In the genomic region with DNA sequence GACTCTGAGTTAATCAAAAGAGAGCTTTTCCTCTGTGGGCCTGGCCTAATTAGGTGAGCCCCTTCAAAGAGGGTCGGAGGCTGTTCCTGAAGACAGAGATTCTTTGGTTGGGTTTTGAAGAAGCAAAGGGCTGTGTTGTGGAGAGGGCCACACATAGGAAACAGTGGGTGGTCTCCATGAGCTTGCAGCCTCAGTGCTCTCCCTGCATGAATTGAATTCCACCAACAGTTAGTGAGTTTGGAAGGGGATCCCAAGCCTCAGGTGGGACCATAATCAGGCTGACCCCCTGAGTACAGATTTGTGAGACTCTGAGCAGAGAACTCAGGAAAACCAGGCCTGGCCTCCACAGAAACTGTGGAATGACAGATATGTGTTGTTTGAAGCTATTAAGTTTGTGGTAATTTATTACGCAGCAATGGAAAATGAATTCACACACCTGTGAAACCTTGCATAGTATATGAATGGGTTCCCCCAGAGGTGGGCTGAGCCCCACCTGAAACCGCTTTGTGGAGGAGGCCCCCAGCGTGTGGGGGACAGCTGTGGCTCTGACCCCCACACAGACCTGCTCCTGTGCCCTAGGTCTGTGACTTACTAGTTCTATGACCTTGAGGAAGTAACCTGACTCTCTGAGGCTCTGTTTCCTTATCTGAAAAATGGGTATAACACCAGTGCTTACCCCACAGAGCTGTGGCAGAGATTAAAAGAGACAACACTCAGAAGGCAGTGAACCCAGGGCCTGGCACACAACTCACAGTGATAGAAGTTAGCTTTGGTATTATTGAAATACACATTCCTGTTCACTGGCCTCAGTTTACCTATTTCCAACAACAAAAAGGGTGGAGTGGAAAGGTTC, we compare ENCODE assay signal across 26 cellular contexts.
A peak's percentile ranks its signal among the peaks of the same experiment; 100 is the strongest.
DNase-seq lines count a peak whose midpoint lies in the region; ATAC-seq and TF ChIP-seq lines count a peak whose summit lies in the region.
"Had no signal": no experiment of that assay in that cellular context is flagged by ENCODE, and none has a peak within 500 bp of the region (broad histone marks: within the 10 kb centered on the region; RNA-seq: fewer than 3 reads in every experiment).

No MANE protein-coding gene starts in this region.

- peaks cover 83% of the 10 kb centered on the region for H3K4me1 Mint-ChIP-seq in activated T-cell treated with anti-CD3 and anti-CD28 coated beads, Interleukin-2, amount 50 U/mL, for 24 hours (ENCODE audit: low read depth)
- peaks cover 82% of the 10 kb centered on the region for H3K4me1 Mint-ChIP-seq in activated T-cell treated with anti-CD3 and anti-CD28 coated beads, Interleukin-2, amount 50 U/mL, for 72 hours (ENCODE audit: low read depth)
- peaks cover 78% of the 10 kb centered on the region for H3K4me1 Mint-ChIP-seq in activated naive CD8-positive, alpha-beta T cell treated with anti-CD3 and anti-CD28 coated beads, Interleukin-2, amount 50 U/mL, for 24 hours

- H3K4me3 ChIP-seq in mesendoderm (ENCODE audit: low read length) (no peak overlapping the region), stomach (no peak overlapping the region), foreskin fibroblast (ENCODE audit: low read depth in 1 of 2, low read length in 2 of 2) (no peak overlapping the region)
- H3K4me3 ChIP-seq: left ventricle myocardium inferior, sigmoid colon had no signal

- no peak overlapping the region for H3K23ac ChIP-seq in mesendoderm (ENCODE audit: low read length)

- no peak overlapping the region for H4K5ac ChIP-seq in mesendoderm (ENCODE audit: low read length)

- H3K27ac ChIP-seq in mesendoderm (ENCODE audit: low read depth, low read length) (no peak overlapping the region), stomach (peak overlapping the region; percentile 51 to 89 (median 60)), RWPE1 (no peak overlapping the region)
- H3K27ac ChIP-seq: left ventricle myocardium inferior, sigmoid colon had no signal

- no peak for TF ChIP-seq POLR2A in stomach (IDR thresholded peaks at IDR 0.05)

- no CpG with 5 or more reads among the region's 4 CpGs for WGBS in mesendoderm (ENCODE audit: extremely low coverage, insufficient coverage, low lambda C conversion rate)
- WGBS in stomach, 5 donors: 56 to 66% (median 63%) methylated on average over 4 of the region's 4 CpGs

- no peak overlapping the region for H2BK15ac ChIP-seq in mesendoderm (replicated peaks; ENCODE audit: low read depth)

- peaks cover 53% of the 10 kb centered on the region for H3K36me3 Mint-ChIP-seq in activated T-cell treated with anti-CD3 and anti-CD28 coated beads, Interleukin-2, amount 50 U/mL, for 24 hours (ENCODE audit: low read depth)
- peaks cover 2 to 6% of the 10 kb centered on the region in 2 donors for H3K36me3 Mint-ChIP-seq in activated T-cell treated with anti-CD3 and anti-CD28 coated beads, Interleukin-2, amount 50 U/mL, for 72 hours (ENCODE audit: insufficient read depth in 2 of 2)
- H3K36me3 Mint-ChIP-seq in activated naive CD8-positive, alpha-beta T cell treated with anti-CD3 and anti-CD28 coated beads, Interleukin-2, amount 50 U/mL, for 24 hours (ENCODE audit: low read depth): peaks cover 30% of the 10 kb centered on the region
- H3K36me3 Mint-ChIP-seq: brain had no signal

- no peak overlapping the region for H2AK5ac ChIP-seq in mesendoderm (ENCODE audit: low read length)

- no peak overlapping the region for H3K18ac ChIP-seq in mesendoderm (ENCODE audit: low read length)

- H3K9ac ChIP-seq in mesendoderm (ENCODE audit: low read length): no peak overlapping the region

- CTCF ChIA-PET in RWPE1 (lab: Yijun Ruan, JAX): no interaction called here

- DNase-seq in activated T-cell treated with anti-CD3 and anti-CD28 coated beads, Interleukin-2, amount 50 U/mL, for 24 hours: no peak
- no peak for DNase-seq in activated T-cell treated with anti-CD3 and anti-CD28 coated beads, Interleukin-2, amount 50 U/mL, for 72 hours
- no peak for DNase-seq in activated naive CD8-positive, alpha-beta T cell treated with anti-CD3 and anti-CD28 coated beads, Interleukin-2, amount 50 U/mL, for 24 hours
- peak; percentile 46 for DNase-seq in mesendoderm
- no peak for DNase-seq in stomach
- DNase-seq in foreskin fibroblast: no peak
- no peak for DNase-seq in RWPE1 (ENCODE audit: low spot score)
- DNase-seq in cerebellar cortex (ENCODE audit: low spot score): no peak
- DNase-seq: 8988T; activated CD4-positive, alpha-beta T cell treated with anti-CD3 and anti-CD28 coated beads, Interleukin-2, amount 50 U/mL, for 4 hours; activated CD8-positive, alpha-beta memory T cell treated with anti-CD3 and anti-CD28 coated beads, Interleukin-2, amount 50 U/mL, for 48 hours; DMS79; effector CD8-positive, alpha-beta T cell; erythroblast; GF-D8; GOT3; left ventricle myocardium inferior; midbrain; NCI-H1048; NCI-H187; NCI-H2171 treated with DMSO at 0.1 percent for 48 hours; posterior cingulate gyrus; sigmoid colon; stimulated activated CD4-positive, alpha-beta T cell treated with anti-CD3 and anti-CD28 coated beads, Interleukin-15, amount 100 ng/mL, for 24 hours had no signal

- peaks cover 15% of the 10 kb centered on the region for H3K4me1 ChIP-seq in mesendoderm (ENCODE audit: control insufficient read depth, low read depth, low read length)
- peaks cover 0 to 43% (median 29%) of the 10 kb centered on the region in 4 donors for H3K4me1 ChIP-seq in stomach

- TF ChIP-seq CTCF in stomach (IDR thresholded peaks at IDR 0.05): no peak
- TF ChIP-seq CTCF in foreskin fibroblast (IDR thresholded peaks at IDR 0.05; ENCODE audit: low read depth, low read length): no peak
- TF ChIP-seq CTCF in RWPE1 (conservative IDR thresholded peaks at IDR 0.05; ENCODE audit: low read depth): no peak

- POLR2A ChIA-PET in RWPE1 (lab: Yijun Ruan, JAX; ENCODE audit: low non-redundant PET): no interaction called here

- no peaks in the 10 kb centered on the region for H3K27me3 Mint-ChIP-seq in activated T-cell treated with anti-CD3 and anti-CD28 coated beads, Interleukin-2, amount 50 U/mL, for 24 hours
- no peaks in the 10 kb centered on the region for H3K27me3 Mint-ChIP-seq in activated T-cell treated with anti-CD3 and anti-CD28 coated beads, Interleukin-2, amount 50 U/mL, for 72 hours (ENCODE audit: low read depth)
- H3K27me3 Mint-ChIP-seq in activated naive CD8-positive, alpha-beta T cell treated with anti-CD3 and anti-CD28 coated beads, Interleukin-2, amount 50 U/mL, for 24 hours: no peaks in the 10 kb centered on the region
- H3K27me3 Mint-ChIP-seq: brain had no signal

- intact Hi-C loops in stomach (cut with DNase I; ENCODE audit: low total_unique reads): no loop called here

- no peaks in the 10 kb centered on the region for H3K9me3 ChIP-seq in stomach
- H3K9me3 ChIP-seq: left ventricle myocardium inferior, sigmoid colon had no signal

- H3K4me2 ChIP-seq in mesendoderm (ENCODE audit: low read length): no peak overlapping the region

- no peaks in the 10 kb centered on the region for H3K27me3 ChIP-seq in mesendoderm (ENCODE audit: insufficient read depth, low read length, poor library complexity)
- no peaks in the 10 kb centered on the region for H3K27me3 ChIP-seq in stomach
- H3K27me3 ChIP-seq: sigmoid colon had no signal

- no peak overlapping the region for H2BK5ac ChIP-seq in mesendoderm (ENCODE audit: low read length)

- H3K4me3 Mint-ChIP-seq in activated T-cell treated with anti-CD3 and anti-CD28 coated beads, Interleukin-2, amount 50 U/mL, for 24 hours: no peak overlapping the region
- H3K4me3 Mint-ChIP-seq in activated T-cell treated with anti-CD3 and anti-CD28 coated beads, Interleukin-2, amount 50 U/mL, for 72 hours: no peak overlapping the region
- no peak overlapping the region for H3K4me3 Mint-ChIP-seq in activated naive CD8-positive, alpha-beta T cell treated with anti-CD3 and anti-CD28 coated beads, Interleukin-2, amount 50 U/mL, for 24 hours
- H3K4me3 Mint-ChIP-seq: brain, neural crest cell had no signal

- no peaks in the 10 kb centered on the region for H3K9me3 Mint-ChIP-seq in activated T-cell treated with anti-CD3 and anti-CD28 coated beads, Interleukin-2, amount 50 U/mL, for 24 hours
- H3K9me3 Mint-ChIP-seq in activated T-cell treated with anti-CD3 and anti-CD28 coated beads, Interleukin-2, amount 50 U/mL, for 72 hours: no peaks in the 10 kb centered on the region
- no peaks in the 10 kb centered on the region for H3K9me3 Mint-ChIP-seq in activated naive CD8-positive, alpha-beta T cell treated with anti-CD3 and anti-CD28 coated beads, Interleukin-2, amount 50 U/mL, for 24 hours
- H3K9me3 Mint-ChIP-seq: brain, neural crest cell had no signal

- H3K36me3 ChIP-seq in mesendoderm (ENCODE audit: control insufficient read depth, insufficient read depth, low read length) (no peaks in the 10 kb centered on the region), stomach (no peaks in the 10 kb centered on the region)
- H3K36me3 ChIP-seq: left ventricle myocardium inferior, sigmoid colon had no signal

- no peak for ATAC-seq in activated T-cell treated with anti-CD3 and anti-CD28 coated beads, Interleukin-2, amount 50 U/mL, for 72 hours (replicated peaks in 1 of 2)
- no peak for ATAC-seq in activated naive CD8-positive, alpha-beta T cell treated with anti-CD3 and anti-CD28 coated beads, Interleukin-2, amount 50 U/mL, for 24 hours

- H3K79me1 ChIP-seq in mesendoderm (ENCODE audit: low read length): no peaks in the 10 kb centered on the region

- H3K27ac Mint-ChIP-seq in activated T-cell treated with anti-CD3 and anti-CD28 coated beads, Interleukin-2, amount 50 U/mL, for 24 hours: peak overlapping the region; percentile 50
- H3K27ac Mint-ChIP-seq in activated T-cell treated with anti-CD3 and anti-CD28 coated beads, Interleukin-2, amount 50 U/mL, for 72 hours: no peak overlapping the region
- peak overlapping the region; percentile 17 for H3K27ac Mint-ChIP-seq in activated naive CD8-positive, alpha-beta T cell treated with anti-CD3 and anti-CD28 coated beads, Interleukin-2, amount 50 U/mL, for 24 hours
- H3K27ac Mint-ChIP-seq: brain had no signal

- TF ChIP-seq EP300 in stomach (IDR thresholded peaks at IDR 0.05): no peak

- H4K8ac ChIP-seq in mesendoderm (ENCODE audit: low read depth, low read length): no peak overlapping the region

- H3K56ac ChIP-seq in mesendoderm (ENCODE audit: low read length): peak overlapping the region; percentile 43

- no peak overlapping the region for H2BK120ac ChIP-seq in mesendoderm (ENCODE audit: low read depth, low read length)

- peak overlapping the region; percentile 37 for H3K4ac ChIP-seq in mesendoderm (ENCODE audit: low read depth, low read length)

- H3K79me2 ChIP-seq in mesendoderm (ENCODE audit: control insufficient read depth, insufficient read depth, low read length): no peaks in the 10 kb centered on the region

Comparison
In these comparisons a context has a peak if more than half of its experiments do, and no peak if none do; other contexts are left out.
1. H3K27ac ChIP-seq: peak in stomach (5 of 5); none in mesendoderm (single experiment) and RWPE1 (single experiment).